In genomic region chr18:24027156-24027555, GRCh38 we compare ENCODE assay signal across 1 cellular context.
TF ChIP-seq lines count a peak whose summit lies in the region.

No MANE protein-coding gene starts in this region.

TF ChIP-seq in IMR-90, 13 proteins besides CTCF, POLR2A, EP300 and RAD21 (continued from another document):
- TF ChIP-seq USF2 (IDR thresholded peaks at IDR 0.05; ENCODE audit: low read depth, low read length) (no peak), RFX5 (IDR thresholded peaks at IDR 0.05; ENCODE audit: low read depth, low read length) (no peak), MXI1 (IDR thresholded peaks at IDR 0.05; ENCODE audit: borderline replicate concordance, low read depth, low read length) (no peak), ELK1 (IDR thresholded peaks at IDR 0.05; ENCODE audit: borderline replicate concordance, low read depth, low read length) (no peak), FOS (IDR thresholded peaks at IDR 0.05; ENCODE audit: low read depth, low read length) (peak; percentile 69; the same call in 1 of the 2 replicates), BHLHE40 (IDR thresholded peaks at IDR 0.05; ENCODE audit: low read depth, low read length) (no peak), CHD1 (IDR thresholded peaks at IDR 0.05; ENCODE audit: low read depth, low read length) (no peak), MAZ (IDR thresholded peaks at IDR 0.05; ENCODE audit: borderline replicate concordance, low read depth, low read length) (no peak), CEBPB (IDR thresholded peaks at IDR 0.05; ENCODE audit: low read depth, low read length) (peak; percentile 94), RCOR1 (IDR thresholded peaks at IDR 0.05; ENCODE audit: insufficient replicate concordance, low read length) (no peak), MAFK (IDR thresholded peaks at IDR 0.05; ENCODE audit: low read depth, low read length) (no peak)
